23 cellular contexts compared by ENCODE assay signal in the genomic region with DNA sequence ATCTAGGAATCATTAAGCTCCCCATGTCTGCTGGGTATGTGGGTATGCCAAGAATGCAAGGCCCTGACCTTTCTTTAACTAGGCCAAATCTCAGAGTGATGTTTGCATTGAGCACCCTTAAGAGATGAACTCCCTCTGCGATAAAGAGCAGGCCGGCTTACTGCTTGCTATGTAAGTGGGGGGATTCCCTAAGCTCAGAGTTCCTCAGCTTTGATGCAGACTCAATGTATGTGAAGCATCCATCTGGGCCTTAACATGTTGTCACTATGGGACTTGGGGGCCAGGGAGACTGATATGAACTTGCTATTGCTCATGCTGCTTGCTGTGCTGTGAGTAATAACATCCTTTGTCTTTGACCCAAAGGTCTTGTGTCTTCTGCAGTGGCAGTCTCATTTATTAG.
DNase-seq lines count a peak whose midpoint lies in the region; ATAC-seq lines count a peak whose summit lies in the region.
"Had no signal": no experiment of that assay in that cellular context is flagged by ENCODE, and none has a peak within 500 bp of the region (broad histone marks: within the 10 kb centered on the region; RNA-seq: fewer than 3 reads in every experiment).

No MANE protein-coding gene starts in this region.

- H3K79me1 ChIP-seq in mesenchymal stem cell (replicated peaks; ENCODE audit: low read length, poor library complexity, severe bottlenecking) = no peaks in the 10 kb centered on the region

- no peak overlapping the region for H2AFZ ChIP-seq in mesenchymal stem cell (ENCODE audit: low read depth, low read length)

- ATAC-seq in HG03521 (IDR thresholded peaks at IDR 0.05; ENCODE audit: unreplicated experiment) = no peak
- ATAC-seq: heart right ventricle, upper lobe of right lung had no signal

- no peak overlapping the region for H2BK15ac ChIP-seq in mesenchymal stem cell (ENCODE audit: low read depth, poor library complexity, severe bottlenecking)

- H3K27me3 ChIP-seq in HUES48 (ENCODE audit: control insufficient read depth, insufficient read depth, low read length) (no peaks in the 10 kb centered on the region), mesenchymal stem cell (ENCODE audit: control insufficient read depth in 1 of 2, insufficient read depth in 1 of 2, low read length in 2 of 2) (no peaks in the 10 kb centered on the region)
- H3K27me3 ChIP-seq: BLaER1 treated with 17β-estradiol and CSF1 and Interleukin-3, amounts not matched to agents 10 nM and 100 nM; heart right ventricle; stomach; upper lobe of right lung had no signal

- no peak overlapping the region for H3K18ac ChIP-seq in mesenchymal stem cell (ENCODE audit: low read depth in 1 of 2, low read length in 2 of 2)

- DNase-seq in A172 (ENCODE audit: low spot score) (peak; percentile 12), cerebellar cortex (ENCODE audit: low spot score) (peak; percentile 35), mesenchymal stem cell (peak; percentile 46), substantia nigra (lab: John Stamatoyannopoulos, UW) (no peak), NCI-H146 treated with DMSO at 0.1 percent for 48 hours (lab: John Stamatoyannopoulos, UW; ENCODE audit: unreplicated experiment) (no peak)
- no peak for DNase-seq in activated CD4-positive, alpha-beta T cell treated with anti-CD3 and anti-CD28 coated beads for 1 hour
- DNase-seq: 8988T; activated CD4-positive, alpha-beta T cell treated with anti-CD3 and anti-CD28 coated beads, Interleukin-2, amount 50 U/mL, for 4 hours; activated gamma-delta T cell treated with Interleukin-2 at 50 U/mL for 16 hours; anterior cingulate cortex; cerebellar nuclear complex; effector memory CD4-positive, alpha-beta T cell; GF-D8; heart right ventricle; KBM-7; MV-4-11; NCI-H2029; stomach; upper lobe of right lung had no signal

- no peak overlapping the region for H3K4me3 ChIP-seq in HUES48 (ENCODE audit: low read depth, low read length)
- H3K4me3 ChIP-seq in mesenchymal stem cell (ENCODE audit: insufficient read depth in 1 of 2, low read depth in 1 of 2, low read length in 2 of 2) = no peak overlapping the region
- H3K4me3 ChIP-seq: BLaER1 treated with 17β-estradiol and CSF1 and Interleukin-3, amounts not matched to agents 10 nM and 100 nM; heart right ventricle; lung; stomach; upper lobe of right lung had no signal

- H2BK120ac ChIP-seq in mesenchymal stem cell (ENCODE audit: low read depth, low read length) = no peak overlapping the region

- H3K4me1 ChIP-seq in HUES48 (ENCODE audit: control insufficient read depth, insufficient read depth, low read length) (peaks cover 24% of the 10 kb centered on the region), mesenchymal stem cell (ENCODE audit: control insufficient read depth, insufficient read depth, low read depth, low read length) (peaks cover 3% of the 10 kb centered on the region)
- H3K4me1 ChIP-seq: BLaER1 treated with 17β-estradiol and CSF1 and Interleukin-3, amounts not matched to agents 10 nM and 100 nM; stomach; upper lobe of right lung had no signal

- H3K9me3 ChIP-seq in HUES48 (ENCODE audit: control insufficient read depth, insufficient read depth, low read length) (no peaks in the 10 kb centered on the region), mesenchymal stem cell (ENCODE audit: control insufficient read depth, low read length) (no peaks in the 10 kb centered on the region)
- H3K9me3 ChIP-seq: stomach, upper lobe of right lung had no signal

- no peak overlapping the region for H2BK5ac ChIP-seq in mesenchymal stem cell (ENCODE audit: low read depth, low read length, poor library complexity, severe bottlenecking)

- H3K4ac ChIP-seq in mesenchymal stem cell (ENCODE audit: low read depth in 1 of 2, low read length in 2 of 2) = no peak overlapping the region

- H3K9ac ChIP-seq in HUES48 (ENCODE audit: low read depth, low read length) (no peak overlapping the region), mesenchymal stem cell (ENCODE audit: low read length) (no peak overlapping the region)
- H3K9ac ChIP-seq: BLaER1 treated with 17β-estradiol and CSF1 and Interleukin-3, amounts not matched to agents 10 nM and 100 nM had no signal

- H3K27ac ChIP-seq in HUES48 (ENCODE audit: low read depth, low read length) (peak overlapping the region; percentile 26), mesenchymal stem cell (ENCODE audit: low read length, poor library complexity, severe bottlenecking) (peak overlapping the region; percentile 15), substantia nigra (ENCODE audit: low read depth, low read length, poor library complexity, severe bottlenecking) (no peak overlapping the region)
- H3K27ac ChIP-seq: BLaER1 treated with 17β-estradiol and CSF1 and Interleukin-3, amounts not matched to agents 10 nM and 100 nM; heart right ventricle; stomach; upper lobe of right lung had no signal

- H3K36me3 ChIP-seq in HUES48 (ENCODE audit: control insufficient read depth, insufficient read depth, low read length) = no peaks in the 10 kb centered on the region
- H3K36me3 ChIP-seq in mesenchymal stem cell (ENCODE audit: control insufficient read depth in 1 of 2, insufficient read depth in 2 of 2, low read depth in 1 of 2, low read length in 2 of 2) = no peaks in the 10 kb centered on the region
- H3K36me3 ChIP-seq: BLaER1 treated with 17β-estradiol and CSF1 and Interleukin-3, amounts not matched to agents 10 nM and 100 nM; heart right ventricle; stomach; upper lobe of right lung had no signal

- no peak overlapping the region for H2AK5ac ChIP-seq in mesenchymal stem cell (ENCODE audit: low read length, severe bottlenecking)

- no peak overlapping the region for H4K8ac ChIP-seq in mesenchymal stem cell (ENCODE audit: low read length)

- no peak overlapping the region for H4K91ac ChIP-seq in mesenchymal stem cell (ENCODE audit: low read length)

- WGBS in mesenchymal stem cell = 28% methylated on average over 2 of the region's 2 CpGs

- H2BK12ac ChIP-seq in mesenchymal stem cell (ENCODE audit: low read length in 2 of 2) = no peak overlapping the region

- no peak overlapping the region for H3K4me2 ChIP-seq in mesenchymal stem cell (ENCODE audit: low read length, poor library complexity, severe bottlenecking)
- H3K4me2 ChIP-seq: BLaER1 treated with 17β-estradiol and CSF1 and Interleukin-3, amounts not matched to agents 10 nM and 100 nM had no signal

- H3K14ac ChIP-seq in mesenchymal stem cell (ENCODE audit: low read length in 2 of 2) = no peak overlapping the region

- no peak overlapping the region for H3K23ac ChIP-seq in mesenchymal stem cell (ENCODE audit: low read length in 2 of 2)

Comparison
In these comparisons a context has a peak if more than half of its experiments do, and no peak if none do; other contexts are left out.
1. DNase-seq: peak in A172 (single experiment), cerebellar cortex (single experiment) and mesenchymal stem cell (single experiment); none in substantia nigra (0 of 49), activated CD4-positive, alpha-beta T cell treated with anti-CD3 and anti-CD28 coated beads for 1 hour (single experiment) and NCI-H146 treated with DMSO at 0.1 percent for 48 hours (single experiment).